1 cellular context compared by ENCODE assay signal in the genomic region with DNA sequence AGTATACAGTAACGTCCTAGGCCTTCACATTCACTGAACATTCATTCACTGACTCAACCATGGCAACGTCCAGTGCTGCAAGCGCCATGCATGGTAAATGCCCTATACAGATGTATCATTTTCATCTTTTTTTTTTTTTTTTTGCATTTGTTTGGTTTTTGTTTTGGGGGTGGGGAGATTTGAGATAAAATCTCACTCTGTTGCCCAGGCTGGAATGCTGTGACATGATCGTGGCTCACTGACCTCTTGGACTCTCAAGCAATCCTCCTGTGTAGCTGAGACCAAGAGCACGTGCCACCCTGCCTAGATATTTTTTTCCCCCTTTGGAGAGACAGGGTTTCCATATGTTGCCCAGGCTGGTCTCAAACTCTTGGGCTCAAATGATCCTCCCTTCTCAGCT.
TF ChIP-seq lines count a peak whose summit lies in the region.

No MANE protein-coding gene starts in this region.

TF ChIP-seq in HepG2, 621 proteins besides CTCF, POLR2A, EP300 and RAD21 (continued from another document):
- TF ChIP-seq SP5 (CRISPR knock-in tag; IDR thresholded peaks at IDR 0.05; ENCODE audit: borderline replicate concordance, low read depth): peak; percentile 77; the same call in 1 of the 2 replicates
- peak; percentile 72 for TF ChIP-seq MED1 (CRISPR knock-in tag; IDR thresholded peaks at IDR 0.05)
- TF ChIP-seq THYN1 (CRISPR knock-in tag; IDR thresholded peaks at IDR 0.05; ENCODE audit: borderline replicate concordance, low read depth): no peak
- no peak for TF ChIP-seq MBD4 (IDR thresholded peaks at IDR 0.05; ENCODE audit: borderline replicate concordance, low read length)
- no peak for TF ChIP-seq ZNF776 (CRISPR knock-in tag; IDR thresholded peaks at IDR 0.05)
- TF ChIP-seq, protein P1, sequence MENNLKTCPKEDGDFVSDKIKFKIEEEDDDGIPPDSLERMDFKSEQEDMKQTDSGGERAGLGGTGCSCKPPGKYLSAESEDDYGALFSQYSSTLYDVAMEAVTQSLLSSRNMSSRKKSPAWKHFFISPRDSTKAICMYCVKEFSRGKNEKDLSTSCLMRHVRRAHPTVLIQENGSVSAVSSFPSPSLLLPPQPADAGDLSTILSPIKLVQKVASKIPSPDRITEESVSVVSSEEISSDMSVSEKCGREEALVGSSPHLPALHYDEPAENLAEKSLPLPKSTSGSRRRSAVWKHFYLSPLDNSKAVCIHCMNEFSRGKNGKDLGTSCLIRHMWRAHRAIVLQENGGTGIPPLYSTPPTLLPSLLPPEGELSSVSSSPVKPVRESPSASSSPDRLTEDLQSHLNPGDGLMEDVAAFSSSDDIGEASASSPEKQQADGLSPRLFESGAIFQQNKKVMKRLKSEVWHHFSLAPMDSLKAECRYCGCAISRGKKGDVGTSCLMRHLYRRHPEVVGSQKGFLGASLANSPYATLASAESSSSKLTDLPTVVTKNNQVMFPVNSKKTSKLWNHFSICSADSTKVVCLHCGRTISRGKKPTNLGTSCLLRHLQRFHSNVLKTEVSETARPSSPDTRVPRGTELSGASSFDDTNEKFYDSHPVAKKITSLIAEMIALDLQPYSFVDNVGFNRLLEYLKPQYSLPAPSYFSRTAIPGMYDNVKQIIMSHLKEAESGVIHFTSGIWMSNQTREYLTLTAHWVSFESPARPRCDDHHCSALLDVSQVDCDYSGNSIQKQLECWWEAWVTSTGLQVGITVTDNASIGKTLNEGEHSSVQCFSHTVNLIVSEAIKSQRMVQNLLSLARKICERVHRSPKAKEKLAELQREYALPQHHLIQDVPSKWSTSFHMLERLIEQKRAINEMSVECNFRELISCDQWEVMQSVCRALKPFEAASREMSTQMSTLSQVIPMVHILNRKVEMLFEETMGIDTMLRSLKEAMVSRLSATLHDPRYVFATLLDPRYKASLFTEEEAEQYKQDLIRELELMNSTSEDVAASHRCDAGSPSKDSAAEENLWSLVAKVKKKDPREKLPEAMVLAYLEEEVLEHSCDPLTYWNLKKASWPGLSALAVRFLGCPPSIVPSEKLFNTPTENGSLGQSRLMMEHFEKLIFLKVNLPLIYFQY (CRISPR knock-in tag; IDR thresholded peaks at IDR 0.05; ENCODE audit: borderline replicate concordance): 0 out of 2 replicates have a peak, but pooled peaks have one; percentile 41
- no peak for TF ChIP-seq ASH2L (IDR thresholded peaks at IDR 0.05; ENCODE audit: insufficient read length, low read depth, low read length)
- TF ChIP-seq PATZ1 (CRISPR knock-in tag; IDR thresholded peaks at IDR 0.05): peak; percentile 52
- TF ChIP-seq ZNF577 (CRISPR knock-in tag; IDR thresholded peaks at IDR 0.05; ENCODE audit: borderline replicate concordance, low read depth): no peak
- TF ChIP-seq, protein P2, sequence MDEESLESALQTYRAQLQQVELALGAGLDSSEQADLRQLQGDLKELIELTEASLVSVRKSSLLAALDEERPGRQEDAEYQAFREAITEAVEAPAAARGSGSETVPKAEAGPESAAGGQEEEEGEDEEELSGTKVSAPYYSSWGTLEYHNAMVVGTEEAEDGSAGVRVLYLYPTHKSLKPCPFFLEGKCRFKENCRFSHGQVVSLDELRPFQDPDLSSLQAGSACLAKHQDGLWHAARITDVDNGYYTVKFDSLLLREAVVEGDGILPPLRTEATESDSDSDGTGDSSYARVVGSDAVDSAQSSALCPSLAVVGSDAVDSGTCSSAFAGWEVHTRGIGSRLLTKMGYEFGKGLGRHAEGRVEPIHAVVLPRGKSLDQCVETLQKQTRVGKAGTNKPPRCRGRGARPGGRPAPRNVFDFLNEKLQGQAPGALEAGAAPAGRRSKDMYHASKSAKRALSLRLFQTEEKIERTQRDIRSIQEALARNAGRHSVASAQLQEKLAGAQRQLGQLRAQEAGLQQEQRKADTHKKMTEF (CRISPR knock-in tag; IDR thresholded peaks at IDR 0.05): peak; percentile 50; the same call in 1 of the 2 replicates
- peak; percentile 91 for TF ChIP-seq ZNF362 (CRISPR knock-in tag; IDR thresholded peaks at IDR 0.05; ENCODE audit: borderline replicate concordance)
- no peak for TF ChIP-seq ZC3H4 (CRISPR knock-in tag; IDR thresholded peaks at IDR 0.05; ENCODE audit: borderline replicate concordance)
- 0 out of 2 replicates have a peak, but pooled peaks have one; percentile 38 for TF ChIP-seq ELF3 (CRISPR knock-in tag; IDR thresholded peaks at IDR 0.05)
- TF ChIP-seq, protein P3, sequence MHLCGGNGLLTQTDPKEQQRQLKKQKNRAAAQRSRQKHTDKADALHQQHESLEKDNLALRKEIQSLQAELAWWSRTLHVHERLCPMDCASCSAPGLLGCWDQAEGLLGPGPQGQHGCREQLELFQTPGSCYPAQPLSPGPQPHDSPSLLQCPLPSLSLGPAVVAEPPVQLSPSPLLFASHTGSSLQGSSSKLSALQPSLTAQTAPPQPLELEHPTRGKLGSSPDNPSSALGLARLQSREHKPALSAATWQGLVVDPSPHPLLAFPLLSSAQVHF (CRISPR knock-in tag; IDR thresholded peaks at IDR 0.05): no peak
- no peak for TF ChIP-seq ZNF20 (CRISPR knock-in tag; IDR thresholded peaks at IDR 0.05)
- no peak for TF ChIP-seq ZNF225 (CRISPR knock-in tag; IDR thresholded peaks at IDR 0.05)
- no peak for TF ChIP-seq DPF2 (CRISPR knock-in tag; IDR thresholded peaks at IDR 0.05; ENCODE audit: borderline replicate concordance, low read depth)
- TF ChIP-seq HHEX (CRISPR knock-in tag; IDR thresholded peaks at IDR 0.05): peak; percentile 44; the same call in 1 of the 2 replicates
- no peak for TF ChIP-seq ZNF333 (CRISPR knock-in tag; IDR thresholded peaks at IDR 0.05; ENCODE audit: borderline replicate concordance)
- no peak for TF ChIP-seq ZNF614 (CRISPR knock-in tag; IDR thresholded peaks at IDR 0.05; ENCODE audit: borderline replicate concordance)
- no peak for TF ChIP-seq ISX (CRISPR knock-in tag; conservative IDR thresholded peaks at IDR 0.05)
- TF ChIP-seq, protein P4, sequence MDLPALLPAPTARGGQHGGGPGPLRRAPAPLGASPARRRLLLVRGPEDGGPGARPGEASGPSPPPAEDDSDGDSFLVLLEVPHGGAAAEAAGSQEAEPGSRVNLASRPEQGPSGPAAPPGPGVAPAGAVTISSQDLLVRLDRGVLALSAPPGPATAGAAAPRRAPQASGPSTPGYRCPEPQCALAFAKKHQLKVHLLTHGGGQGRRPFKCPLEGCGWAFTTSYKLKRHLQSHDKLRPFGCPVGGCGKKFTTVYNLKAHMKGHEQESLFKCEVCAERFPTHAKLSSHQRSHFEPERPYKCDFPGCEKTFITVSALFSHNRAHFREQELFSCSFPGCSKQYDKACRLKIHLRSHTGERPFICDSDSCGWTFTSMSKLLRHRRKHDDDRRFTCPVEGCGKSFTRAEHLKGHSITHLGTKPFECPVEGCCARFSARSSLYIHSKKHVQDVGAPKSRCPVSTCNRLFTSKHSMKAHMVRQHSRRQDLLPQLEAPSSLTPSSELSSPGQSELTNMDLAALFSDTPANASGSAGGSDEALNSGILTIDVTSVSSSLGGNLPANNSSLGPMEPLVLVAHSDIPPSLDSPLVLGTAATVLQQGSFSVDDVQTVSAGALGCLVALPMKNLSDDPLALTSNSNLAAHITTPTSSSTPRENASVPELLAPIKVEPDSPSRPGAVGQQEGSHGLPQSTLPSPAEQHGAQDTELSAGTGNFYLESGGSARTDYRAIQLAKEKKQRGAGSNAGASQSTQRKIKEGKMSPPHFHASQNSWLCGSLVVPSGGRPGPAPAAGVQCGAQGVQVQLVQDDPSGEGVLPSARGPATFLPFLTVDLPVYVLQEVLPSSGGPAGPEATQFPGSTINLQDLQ (CRISPR knock-in tag; IDR thresholded peaks at IDR 0.05): no peak
